Comparison of ENCODE assay signal across 3 cellular contexts in the genomic region with DNA sequence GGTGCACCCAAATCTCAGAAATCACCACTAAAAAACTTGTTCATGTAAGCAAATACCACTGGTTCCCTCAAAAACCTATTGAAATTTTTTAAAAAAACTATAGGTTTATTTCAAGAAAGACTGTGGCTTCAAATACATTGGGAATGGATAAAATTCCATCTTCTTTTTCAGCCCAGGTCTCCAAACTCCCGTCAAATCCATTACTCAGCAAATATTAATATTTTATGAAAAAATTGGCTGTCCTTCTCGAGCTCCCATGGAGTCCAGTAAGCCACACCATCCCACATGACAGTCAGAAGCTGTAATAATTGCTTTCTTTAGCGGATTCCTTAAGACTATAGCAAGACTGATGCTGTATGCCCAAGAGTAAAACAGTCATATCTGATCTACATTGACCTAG.
A peak's percentile ranks its signal among the peaks of the same experiment; 100 is the strongest.
TF ChIP-seq lines count a peak whose summit lies in the region.

No MANE protein-coding gene starts in this region.

TF ChIP-seq in A549, 52 proteins besides CTCF, POLR2A, EP300 and RAD21:
- TF ChIP-seq MAFK (IDR thresholded peaks at IDR 0.05; ENCODE audit: partially characterized antibody) = peak; percentile 42
- no peak for TF ChIP-seq ZC3H11A (IDR thresholded peaks at IDR 0.05)

TF ChIP-seq in IMR-90, 13 proteins besides CTCF, POLR2A, EP300 and RAD21:
- TF ChIP-seq MAFK (IDR thresholded peaks at IDR 0.05; ENCODE audit: low read depth, low read length) = peak; percentile 84
- TF ChIP-seq FOS (IDR thresholded peaks at IDR 0.05; ENCODE audit: low read depth, low read length) = no peak

TF ChIP-seq in H1, 55 proteins besides CTCF, POLR2A, EP300 and RAD21:
- TF ChIP-seq SIRT6 (IDR thresholded peaks at IDR 0.05; ENCODE audit: low read length) (no peak), MAFK (IDR thresholded peaks at IDR 0.05; ENCODE audit: low read depth, low read length) (peak; percentile 22; the same call in 1 of the 2 replicates)
